In the genomic region with DNA sequence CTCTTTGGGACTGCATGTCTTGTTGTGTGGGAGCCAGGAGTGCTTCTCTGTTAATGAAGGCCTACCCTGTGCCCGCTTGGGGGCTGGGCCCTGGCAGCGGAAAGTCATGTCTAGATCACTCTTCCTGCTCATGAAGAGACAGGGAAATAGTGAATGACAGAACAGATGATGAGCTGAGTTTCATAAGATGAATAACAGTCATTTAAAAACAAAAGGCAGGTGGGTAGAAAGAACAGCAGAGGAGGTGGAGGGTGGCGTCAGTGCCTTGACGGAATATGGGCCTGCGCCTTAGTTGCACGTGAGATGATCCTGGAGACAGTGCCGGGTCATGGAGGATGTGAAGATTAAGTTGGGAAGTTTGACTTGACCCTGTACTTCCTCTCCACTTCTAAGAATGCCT, we compare ENCODE assay signal across 15 cellular contexts.
DNase-seq lines count a peak whose midpoint lies in the region; ATAC-seq, FAIRE-seq and TF ChIP-seq lines count a peak whose summit lies in the region.
"Had no signal": no experiment of that assay in that cellular context is flagged by ENCODE, and none has a peak within 500 bp of the region (broad histone marks: within the 10 kb centered on the region; RNA-seq: fewer than 3 reads in every experiment).

No MANE protein-coding gene starts in this region.

- BruUV-seq in K562 (replicated peaks; lab: Mats Ljungman, UMichigan): no TSS peak

- ATAC-seq in K562 (no peak), HG03439 (IDR thresholded peaks at IDR 0.05; ENCODE audit: unreplicated experiment) (no peak)

- H3K79me2 ChIP-seq in K562 (ENCODE audit: control insufficient read depth, insufficient read depth, low read length): peaks cover 89% of the 10 kb centered on the region

- H3K9me3 ChIP-seq in K562 (replicated peaks; ENCODE audit: control insufficient read depth, insufficient read depth, low read depth, low read length): no peaks in the 10 kb centered on the region
- H3K9me3 ChIP-seq: testis had no signal

- intact Hi-C loops in K562 (cut with micrococcal nuclease): loop anchor here (10.0 kb wide), 1 partner anchor 298 kb away; no protein-coding TSS in a partner anchor

- peak; percentile 22 to 30 for DNase-seq in activated CD4-positive, alpha-beta T cell treated with anti-CD3 and anti-CD28 coated beads for 24 hours (ENCODE audit: low read depth in 2 of 2)
- no peak for DNase-seq in activated CD4-positive, alpha-beta T cell treated with anti-CD3 and anti-CD28 coated beads for 1 hour
- peak; percentile 66 for DNase-seq in activated CD4-positive, alpha-beta T cell treated with anti-CD3 and anti-CD28 coated beads for 48 hours
- DNase-seq in K562 (ENCODE audit: extremely low read depth in 1 of 4, low spot score in 3 of 4) (no peak), retina (no peak), DMS 273 (lab: John Stamatoyannopoulos, UW; ENCODE audit: unreplicated experiment) (no peak)
- peak; percentile 38 to 39 for DNase-seq in stimulated activated CD4-positive, alpha-beta T cell treated with anti-CD3 and anti-CD28 coated beads, Interleukin-4, amount 100 ng/mL, for 4 hours
- DNase-seq: NCI-H1105 treated with DMSO at 0.1 percent for 48 hours, NCI-H2171, small intestine, testis, WERI-Rb-1 had no signal

- H3K36me3 ChIP-seq in K562 (ENCODE audit: control insufficient read depth, insufficient read depth, low read length): no peaks in the 10 kb centered on the region
- H3K36me3 ChIP-seq: WERI-Rb-1 had no signal

- no peaks in the 10 kb centered on the region for H3K9me1 ChIP-seq in K562 (ENCODE audit: control insufficient read depth, insufficient read depth, low read length)

- in situ Hi-C loops in K562 (cut with MboI): no loop called here

- 0 out of 4 replicates have a peak overlapping the region, but pooled peaks of 1 of the 2 experiments have one; percentile 14 for H3K9ac ChIP-seq in K562 (ENCODE audit: insufficient read depth in 1 of 2, low read depth in 2 of 2, low read length in 2 of 2)
- H3K9ac ChIP-seq: parathyroid adenoma had no signal

- TF ChIP-seq RAD21 in K562 (CRISPR knock-in tag; conservative IDR thresholded peaks at IDR 0.05 in 1 of 2, IDR thresholded peaks at IDR 0.05 in 1 of 2): no peak

- 71% methylated on average over 7 of the region's 7 CpGs for WGBS in K562 (ENCODE audit: insufficient coverage, low coverage, missing lambda C conversion rate)

- no peak for TF ChIP-seq POLR2A in K562 (conservative IDR thresholded peaks at IDR 0.05)

- peaks cover 27% of the 10 kb centered on the region for H4K20me1 ChIP-seq in K562 (replicated peaks; ENCODE audit: control insufficient read depth, insufficient read depth, low read length)

- POLR2A ChIA-PET in K562 (lab: Yijun Ruan, JAX): no interaction called here

- H2AFZ ChIP-seq in K562 (ENCODE audit: low read depth, low read length): no peak overlapping the region
- H2AFZ ChIP-seq: parathyroid adenoma had no signal

- H3K27me3 ChIP-seq in K562 (ENCODE audit: control insufficient read depth in 2 of 2, insufficient read depth in 2 of 2, low read length in 2 of 2): no peaks in the 10 kb centered on the region
- H3K27me3 ChIP-seq: testis had no signal

- no peak overlapping the region for H3K4me2 ChIP-seq in K562 (ENCODE audit: insufficient read depth, low read length)

- peaks cover 7 to 15% of the 10 kb centered on the region in 2 experiments; a peak in 4 of 5 replicates for H3K4me1 ChIP-seq in K562 (replicated peaks in 1 of 2; ENCODE audit: control insufficient read depth in 2 of 2, insufficient read depth in 2 of 2, low read length in 2 of 2)

- CTCF ChIA-PET in K562 (lab: Yijun Ruan, JAX; ENCODE audit: low intra/inter-chr PET ratio): no interaction called here

- no peak overlapping the region for H3K4me3 ChIP-seq in K562
- H3K4me3 ChIP-seq: testis had no signal

- FAIRE-seq in K562 (lab: Jason Lieb, UNC): peak; percentile 15
- FAIRE-seq: small intestine had no signal

- no peak overlapping the region for H3K27ac ChIP-seq in K562 (ENCODE audit: extremely low read depth, low read depth, low read length)
- H3K27ac ChIP-seq: C4-2B, parathyroid adenoma, testis, WERI-Rb-1 had no signal

- TF ChIP-seq CTCF in K562 (IDR thresholded peaks at IDR 0.05 in 2 of 3, conservative IDR thresholded peaks at IDR 0.05 in 1 of 3; ENCODE audit: insufficient read depth in 2 of 3, low read depth in 1 of 3, low read length in 3 of 3): no peak

- no peak for TF ChIP-seq EP300 in K562 (IDR thresholded peaks at IDR 0.05; ENCODE audit: low read length)

TF ChIP-seq in K562, 482 proteins besides CTCF, POLR2A, EP300 and RAD21 (continues in another document):
- TF ChIP-seq, protein P1, sequence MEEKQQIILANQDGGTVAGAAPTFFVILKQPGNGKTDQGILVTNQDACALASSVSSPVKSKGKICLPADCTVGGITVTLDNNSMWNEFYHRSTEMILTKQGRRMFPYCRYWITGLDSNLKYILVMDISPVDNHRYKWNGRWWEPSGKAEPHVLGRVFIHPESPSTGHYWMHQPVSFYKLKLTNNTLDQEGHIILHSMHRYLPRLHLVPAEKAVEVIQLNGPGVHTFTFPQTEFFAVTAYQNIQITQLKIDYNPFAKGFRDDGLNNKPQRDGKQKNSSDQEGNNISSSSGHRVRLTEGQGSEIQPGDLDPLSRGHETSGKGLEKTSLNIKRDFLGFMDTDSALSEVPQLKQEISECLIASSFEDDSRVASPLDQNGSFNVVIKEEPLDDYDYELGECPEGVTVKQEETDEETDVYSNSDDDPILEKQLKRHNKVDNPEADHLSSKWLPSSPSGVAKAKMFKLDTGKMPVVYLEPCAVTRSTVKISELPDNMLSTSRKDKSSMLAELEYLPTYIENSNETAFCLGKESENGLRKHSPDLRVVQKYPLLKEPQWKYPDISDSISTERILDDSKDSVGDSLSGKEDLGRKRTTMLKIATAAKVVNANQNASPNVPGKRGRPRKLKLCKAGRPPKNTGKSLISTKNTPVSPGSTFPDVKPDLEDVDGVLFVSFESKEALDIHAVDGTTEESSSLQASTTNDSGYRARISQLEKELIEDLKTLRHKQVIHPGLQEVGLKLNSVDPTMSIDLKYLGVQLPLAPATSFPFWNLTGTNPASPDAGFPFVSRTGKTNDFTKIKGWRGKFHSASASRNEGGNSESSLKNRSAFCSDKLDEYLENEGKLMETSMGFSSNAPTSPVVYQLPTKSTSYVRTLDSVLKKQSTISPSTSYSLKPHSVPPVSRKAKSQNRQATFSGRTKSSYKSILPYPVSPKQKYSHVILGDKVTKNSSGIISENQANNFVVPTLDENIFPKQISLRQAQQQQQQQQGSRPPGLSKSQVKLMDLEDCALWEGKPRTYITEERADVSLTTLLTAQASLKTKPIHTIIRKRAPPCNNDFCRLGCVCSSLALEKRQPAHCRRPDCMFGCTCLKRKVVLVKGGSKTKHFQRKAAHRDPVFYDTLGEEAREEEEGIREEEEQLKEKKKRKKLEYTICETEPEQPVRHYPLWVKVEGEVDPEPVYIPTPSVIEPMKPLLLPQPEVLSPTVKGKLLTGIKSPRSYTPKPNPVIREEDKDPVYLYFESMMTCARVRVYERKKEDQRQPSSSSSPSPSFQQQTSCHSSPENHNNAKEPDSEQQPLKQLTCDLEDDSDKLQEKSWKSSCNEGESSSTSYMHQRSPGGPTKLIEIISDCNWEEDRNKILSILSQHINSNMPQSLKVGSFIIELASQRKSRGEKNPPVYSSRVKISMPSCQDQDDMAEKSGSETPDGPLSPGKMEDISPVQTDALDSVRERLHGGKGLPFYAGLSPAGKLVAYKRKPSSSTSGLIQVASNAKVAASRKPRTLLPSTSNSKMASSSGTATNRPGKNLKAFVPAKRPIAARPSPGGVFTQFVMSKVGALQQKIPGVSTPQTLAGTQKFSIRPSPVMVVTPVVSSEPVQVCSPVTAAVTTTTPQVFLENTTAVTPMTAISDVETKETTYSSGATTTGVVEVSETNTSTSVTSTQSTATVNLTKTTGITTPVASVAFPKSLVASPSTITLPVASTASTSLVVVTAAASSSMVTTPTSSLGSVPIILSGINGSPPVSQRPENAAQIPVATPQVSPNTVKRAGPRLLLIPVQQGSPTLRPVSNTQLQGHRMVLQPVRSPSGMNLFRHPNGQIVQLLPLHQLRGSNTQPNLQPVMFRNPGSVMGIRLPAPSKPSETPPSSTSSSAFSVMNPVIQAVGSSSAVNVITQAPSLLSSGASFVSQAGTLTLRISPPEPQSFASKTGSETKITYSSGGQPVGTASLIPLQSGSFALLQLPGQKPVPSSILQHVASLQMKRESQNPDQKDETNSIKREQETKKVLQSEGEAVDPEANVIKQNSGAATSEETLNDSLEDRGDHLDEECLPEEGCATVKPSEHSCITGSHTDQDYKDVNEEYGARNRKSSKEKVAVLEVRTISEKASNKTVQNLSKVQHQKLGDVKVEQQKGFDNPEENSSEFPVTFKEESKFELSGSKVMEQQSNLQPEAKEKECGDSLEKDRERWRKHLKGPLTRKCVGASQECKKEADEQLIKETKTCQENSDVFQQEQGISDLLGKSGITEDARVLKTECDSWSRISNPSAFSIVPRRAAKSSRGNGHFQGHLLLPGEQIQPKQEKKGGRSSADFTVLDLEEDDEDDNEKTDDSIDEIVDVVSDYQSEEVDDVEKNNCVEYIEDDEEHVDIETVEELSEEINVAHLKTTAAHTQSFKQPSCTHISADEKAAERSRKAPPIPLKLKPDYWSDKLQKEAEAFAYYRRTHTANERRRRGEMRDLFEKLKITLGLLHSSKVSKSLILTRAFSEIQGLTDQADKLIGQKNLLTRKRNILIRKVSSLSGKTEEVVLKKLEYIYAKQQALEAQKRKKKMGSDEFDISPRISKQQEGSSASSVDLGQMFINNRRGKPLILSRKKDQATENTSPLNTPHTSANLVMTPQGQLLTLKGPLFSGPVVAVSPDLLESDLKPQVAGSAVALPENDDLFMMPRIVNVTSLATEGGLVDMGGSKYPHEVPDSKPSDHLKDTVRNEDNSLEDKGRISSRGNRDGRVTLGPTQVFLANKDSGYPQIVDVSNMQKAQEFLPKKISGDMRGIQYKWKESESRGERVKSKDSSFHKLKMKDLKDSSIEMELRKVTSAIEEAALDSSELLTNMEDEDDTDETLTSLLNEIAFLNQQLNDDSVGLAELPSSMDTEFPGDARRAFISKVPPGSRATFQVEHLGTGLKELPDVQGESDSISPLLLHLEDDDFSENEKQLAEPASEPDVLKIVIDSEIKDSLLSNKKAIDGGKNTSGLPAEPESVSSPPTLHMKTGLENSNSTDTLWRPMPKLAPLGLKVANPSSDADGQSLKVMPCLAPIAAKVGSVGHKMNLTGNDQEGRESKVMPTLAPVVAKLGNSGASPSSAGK (IDR thresholded peaks at IDR 0.05): no peak
- no peak for TF ChIP-seq SIRT6 (IDR thresholded peaks at IDR 0.05; ENCODE audit: low read depth, low read length)
- peak; percentile 46; the same call in 1 of the 2 replicates for TF ChIP-seq BHLHE40 (IDR thresholded peaks at IDR 0.05; ENCODE audit: low read length)
- no peak for TF ChIP-seq MXI1 (IDR thresholded peaks at IDR 0.05; ENCODE audit: low read depth, low read length)
- no peak for TF ChIP-seq PPARD (CRISPR knock-in tag; IDR thresholded peaks at IDR 0.05)

Comparison
In these comparisons a context has a peak if more than half of its experiments do, and no peak if none do; other contexts are left out.
1. DNase-seq: peak in activated CD4-positive, alpha-beta T cell treated with anti-CD3 and anti-CD28 coated beads for 24 hours (2 of 2), activated CD4-positive, alpha-beta T cell treated with anti-CD3 and anti-CD28 coated beads for 48 hours (single experiment) and stimulated activated CD4-positive, alpha-beta T cell treated with anti-CD3 and anti-CD28 coated beads, Interleukin-4, amount 100 ng/mL, for 4 hours (2 of 2); none in activated CD4-positive, alpha-beta T cell treated with anti-CD3 and anti-CD28 coated beads for 1 hour (single experiment), K562 (0 of 4), retina (single experiment) and DMS 273 (single experiment).